Comparison of ENCODE assay signal across 1 cellular context in genomic region chr10:48291190-48291589, GRCh38.
TF ChIP-seq lines count a peak whose summit lies in the region.

No MANE protein-coding gene starts in this region.

TF ChIP-seq in K562, 482 proteins besides CTCF, POLR2A, EP300 and RAD21 (continued from another document and continues in another):
- no peak for TF ChIP-seq ZNF449 (CRISPR knock-in tag; IDR thresholded peaks at IDR 0.05)
- TF ChIP-seq MAZ (CRISPR knock-in tag; conservative IDR thresholded peaks at IDR 0.05 in 1 of 2, IDR thresholded peaks at IDR 0.05 in 1 of 2) = no peak
- no peak for TF ChIP-seq FOXM1 (IDR thresholded peaks at IDR 0.05; ENCODE audit: low read depth)
- TF ChIP-seq FOXM1 (CRISPR knock-in tag; IDR thresholded peaks at IDR 0.05; ENCODE audit: low read depth) = no peak
- TF ChIP-seq HNRNPL (IDR thresholded peaks at IDR 0.05; ENCODE audit: low read depth, low read length) = no peak
- TF ChIP-seq COPS2 (conservative IDR thresholded peaks at IDR 0.05) = no peak
- TF ChIP-seq SMARCA4 (IDR thresholded peaks at IDR 0.05) = 0 out of 2 replicates have a peak, but pooled peaks have one; percentile 36
- no peak for TF ChIP-seq MXI1 (IDR thresholded peaks at IDR 0.05; ENCODE audit: low read depth, low read length)
- no peak for TF ChIP-seq ZNF311 (CRISPR knock-in tag; IDR thresholded peaks at IDR 0.05)
- peak; percentile 34; the same call in 1 of the 2 replicates for TF ChIP-seq CBFA2T2 (conservative IDR thresholded peaks at IDR 0.05)
- no peak for TF ChIP-seq ZNF175 (CRISPR knock-in tag; IDR thresholded peaks at IDR 0.05; ENCODE audit: low read depth)
- no peak for TF ChIP-seq PRDM10 (IDR thresholded peaks at IDR 0.05; ENCODE audit: partially characterized antibody)
- no peak for TF ChIP-seq ZNF583 (CRISPR knock-in tag; IDR thresholded peaks at IDR 0.05)
- TF ChIP-seq L3MBTL2 (IDR thresholded peaks at IDR 0.05) = no peak
- TF ChIP-seq MEF2A (IDR thresholded peaks at IDR 0.05; ENCODE audit: control insufficient read depth, low read depth, low read length) = no peak
- TF ChIP-seq CTBP1 (IDR thresholded peaks at IDR 0.05; ENCODE audit: borderline replicate concordance) = peak; percentile 84
- no peak for TF ChIP-seq ZNF239 (CRISPR knock-in tag; IDR thresholded peaks at IDR 0.05)
- TF ChIP-seq GATAD2A (IDR thresholded peaks at IDR 0.05) = no peak
- no peak for TF ChIP-seq PURB (CRISPR knock-in tag; IDR thresholded peaks at IDR 0.05; ENCODE audit: low read depth)
- no peak for TF ChIP-seq BMI1 (IDR thresholded peaks at IDR 0.05; ENCODE audit: low read length)
- peak; percentile 79 for TF ChIP-seq ZEB2 (IDR thresholded peaks at IDR 0.05)
- no peak for TF ChIP-seq SMAD2 (IDR thresholded peaks at IDR 0.05; ENCODE audit: low read depth, low read length)
- peak; percentile 10; the same call in 1 of the 2 replicates for TF ChIP-seq TCF3 (CRISPR knock-in tag; IDR thresholded peaks at IDR 0.05)
- no peak for TF ChIP-seq AFF1 (IDR thresholded peaks at IDR 0.05; ENCODE audit: low read depth in 1 of 2, partially characterized antibody in 2 of 2)
- no peak for TF ChIP-seq GTF2F1 (IDR thresholded peaks at IDR 0.05; ENCODE audit: low read depth, low read length)
- no peak for TF ChIP-seq ZNF140 (CRISPR knock-in tag; IDR thresholded peaks at IDR 0.05)
- TF ChIP-seq KHSRP (IDR thresholded peaks at IDR 0.05) = no peak
- no peak for TF ChIP-seq ZNF551 (CRISPR knock-in tag; IDR thresholded peaks at IDR 0.05)
- TF ChIP-seq RHOXF2B (CRISPR knock-in tag; conservative IDR thresholded peaks at IDR 0.05) = no peak
- no peak for TF ChIP-seq IFI16 (CRISPR knock-in tag; IDR thresholded peaks at IDR 0.05)
- TF ChIP-seq ZNF764 (CRISPR knock-in tag; IDR thresholded peaks at IDR 0.05; ENCODE audit: low read depth) = no peak
- TF ChIP-seq E4F1 (CRISPR knock-in tag; IDR thresholded peaks at IDR 0.05; ENCODE audit: borderline replicate concordance) = no peak
- peak; percentile 67 for TF ChIP-seq FOSL1 (tag; conservative IDR thresholded peaks at IDR 0.05)
- no peak for TF ChIP-seq HDGF (IDR thresholded peaks at IDR 0.05)
- TF ChIP-seq GTF3C2 (IDR thresholded peaks at IDR 0.05; ENCODE audit: borderline replicate concordance, extremely low read depth, insufficient read length) = no peak
- no peak for TF ChIP-seq RBM25 (IDR thresholded peaks at IDR 0.05; ENCODE audit: low read depth, low read length, severe bottlenecking)
- TF ChIP-seq ETV1 (tag; conservative IDR thresholded peaks at IDR 0.05; ENCODE audit: low read depth) = no peak
- TF ChIP-seq MNT (conservative IDR thresholded peaks at IDR 0.05) = no peak
- TF ChIP-seq ESRRA (IDR thresholded peaks at IDR 0.05; ENCODE audit: borderline replicate concordance, low read depth) = no peak
- no peak for TF ChIP-seq ZNF444 (CRISPR knock-in tag; IDR thresholded peaks at IDR 0.05)
- no peak for TF ChIP-seq NR2C2 (CRISPR knock-in tag; IDR thresholded peaks at IDR 0.05)
- no peak for TF ChIP-seq NR2C2 (tag; IDR thresholded peaks at IDR 0.05)
- TF ChIP-seq ATF1 (CRISPR knock-in tag; IDR thresholded peaks at IDR 0.05) = no peak
- no peak for TF ChIP-seq ATF1 (tag; IDR thresholded peaks at IDR 0.05)
- no peak for TF ChIP-seq TCF7L2 (IDR thresholded peaks at IDR 0.05; ENCODE audit: low read depth, low read length)
- TF ChIP-seq TAL1 (IDR thresholded peaks at IDR 0.05) = no peak
- no peak for TF ChIP-seq BRF2 (IDR thresholded peaks at IDR 0.05; ENCODE audit: borderline replicate concordance, insufficient read depth, insufficient read length)
- TF ChIP-seq DMBX1 (CRISPR knock-in tag; IDR thresholded peaks at IDR 0.05; ENCODE audit: borderline replicate concordance) = no peak
- TF ChIP-seq DLX4 (CRISPR knock-in tag; IDR thresholded peaks at IDR 0.05) = no peak
- TF ChIP-seq JUND (IDR thresholded peaks at IDR 0.05; ENCODE audit: borderline replicate concordance, low read depth, low read length) = peak; percentile 82
- TF ChIP-seq JUND (tag; IDR thresholded peaks at IDR 0.05; ENCODE audit: borderline replicate concordance, low read depth, low read length) = peak; percentile 78; the same call in 1 of the 3 replicates
- TF ChIP-seq SMAD4 (CRISPR knock-in tag; conservative IDR thresholded peaks at IDR 0.05) = no peak
- TF ChIP-seq E2F6 (IDR thresholded peaks at IDR 0.05; ENCODE audit: borderline replicate concordance in 1 of 2, extremely low read depth in 1 of 2, insufficient read depth in 1 of 2, insufficient read length in 1 of 2, low read depth in 1 of 2, low read length in 1 of 2, poor library complexity in 1 of 2, severe bottlenecking in 1 of 2) = no peak
- no peak for TF ChIP-seq SRF (CRISPR knock-in tag; IDR thresholded peaks at IDR 0.05)
